ENCODE assay signal across 8 cellular contexts in the genomic region with DNA sequence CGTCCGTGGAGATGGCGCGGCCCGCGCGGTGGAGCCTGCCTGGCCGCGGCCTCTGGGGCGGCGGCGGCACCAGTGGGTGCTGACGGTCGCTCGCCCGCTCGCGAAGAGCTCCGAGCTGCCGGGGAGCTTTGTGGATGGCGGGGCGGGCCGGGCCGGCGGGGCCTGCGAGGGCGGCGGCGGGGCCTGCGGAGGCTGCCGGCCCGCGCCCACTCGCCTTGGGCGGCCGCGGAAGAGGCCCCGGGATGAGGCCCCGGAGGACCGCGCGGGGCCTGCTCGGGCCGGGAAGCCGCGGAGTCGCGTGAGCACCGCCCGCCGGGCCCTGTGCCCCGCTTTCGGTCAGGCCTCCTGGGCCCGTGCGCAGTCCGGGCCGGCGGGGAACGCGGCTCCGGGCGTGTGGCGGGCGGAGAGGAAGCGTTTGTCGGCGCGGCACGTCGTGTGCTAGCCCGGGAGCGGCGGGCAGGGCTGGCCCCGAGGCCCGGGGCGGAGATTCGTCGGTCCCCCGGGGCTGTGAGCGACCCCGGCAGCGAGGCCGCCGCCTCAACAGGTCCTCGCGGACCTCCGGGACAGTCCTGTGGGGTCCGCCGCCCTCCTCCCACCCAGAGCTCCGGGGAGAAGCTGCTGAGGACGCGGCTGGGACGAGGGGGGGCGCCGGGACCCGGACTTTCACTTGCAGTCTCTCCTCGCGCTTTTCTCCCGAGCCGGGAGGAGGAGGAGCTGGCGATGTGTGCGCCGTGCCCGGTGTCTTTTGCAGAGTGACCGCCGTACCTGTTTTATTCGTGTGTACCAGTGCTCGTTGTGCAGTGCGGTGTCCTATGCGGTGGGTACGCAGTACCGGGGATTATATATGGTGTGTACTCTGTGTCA. TPM values are rescaled to one million over a fixed set of nuclear protein-coding genes. Genes with fewer than 3 reads are reported as not detected.
DNase-seq lines count a peak whose midpoint lies in the region; ATAC-seq and TF ChIP-seq lines count a peak whose summit lies in the region.

No MANE protein-coding gene starts in this region.

- H3K4me2 ChIP-seq in DOHH2 (ENCODE audit: low read length), result peak overlapping the region; percentile 69

- in situ Hi-C loops in astrocyte of the cerebellum (cut with HindIII; ENCODE audit: low sequenced_read_pairs), result no loop called here

- no peaks in the 10 kb centered on the region for H3K79me2 ChIP-seq in DOHH2 (ENCODE audit: control insufficient read depth, low read length)

- H3K9me2 ChIP-seq in DOHH2 (replicated peaks; ENCODE audit: control insufficient read depth, low read length), result no peaks in the 10 kb centered on the region

- intact Hi-C loops in sciatic nerve (cut with DNase I), result no loop called here

- H3K36me3 Mint-ChIP-seq in T-helper 2 cell treated with Interferon-gamma antibody and Interleukin-4, amounts not matched to agents 5 μg/mL and 100 μg/mL, for 36 hours (ENCODE audit: low read depth), result no peaks in the 10 kb centered on the region

- ATAC-seq in GM21423 (IDR thresholded peaks at IDR 0.05; ENCODE audit: unreplicated experiment) (peak; percentile 30), sciatic nerve (peak; percentile 76)

- peaks cover 7% of the 10 kb centered on the region for H3K4me1 ChIP-seq in DOHH2 (ENCODE audit: control insufficient read depth, low read length)
- peaks cover 23% of the 10 kb centered on the region for H3K4me1 ChIP-seq in HUES64 (ENCODE audit: insufficient read depth, low read length)

- TF ChIP-seq CTCF in DOHH2 (IDR thresholded peaks at IDR 0.05; ENCODE audit: low read depth, low read length, poor library complexity, severe bottlenecking), result no peak
- no peak for TF ChIP-seq CTCF in astrocyte of the cerebellum (IDR thresholded peaks at IDR 0.05; ENCODE audit: low read depth, low read length, missing control alignments)

- no peaks in the 10 kb centered on the region for H4K20me1 ChIP-seq in DOHH2 (ENCODE audit: control insufficient read depth, insufficient read depth, low read depth, low read length)

- H3K27ac ChIP-seq in DOHH2 (ENCODE audit: low read depth, low read length) (no peak overlapping the region), HUES64 (ENCODE audit: low read depth, low read length) (peak overlapping the region; percentile 35)

- H3K4me3 ChIP-seq in DOHH2 (ENCODE audit: low read length) (peak overlapping the region; percentile 56), HUES64 (ENCODE audit: low read length) (peak overlapping the region; percentile 73), astrocyte of the cerebellum (ENCODE audit: low read depth, low read length) (peak overlapping the region; percentile 67)

- H3K27me3 ChIP-seq in DOHH2 (ENCODE audit: control insufficient read depth, low read length), result peaks cover 68% of the 10 kb centered on the region
- H3K27me3 ChIP-seq in HUES64 (ENCODE audit: insufficient read depth, low read length), result peaks cover 25% of the 10 kb centered on the region

- peak overlapping the region; percentile 87 for H3K27ac Mint-ChIP-seq in T-helper 2 cell treated with Interferon-gamma antibody and Interleukin-4, amounts not matched to agents 5 μg/mL and 100 μg/mL, for 36 hours

- peak; percentile 58 for DNase-seq in T-helper 2 cell treated with Interferon-gamma antibody and Interleukin-4, amounts not matched to agents 5 μg/mL and 100 μg/mL, for 36 hours (ENCODE audit: low spot score)
- no peak for DNase-seq in astrocyte of the cerebellum (ENCODE audit: low read depth)
- peak in 39 of 51 donors; percentile 9 to 73 (median 43) for DNase-seq in hypothalamus (lab: John Stamatoyannopoulos, UW)
- peak; percentile 86 for DNase-seq in sciatic nerve (ENCODE audit: low spot score)
- no peak for DNase-seq in NCI-H1930 (lab: John Stamatoyannopoulos, UW)

- under 1% methylated on average over 112 of the region's 112 CpGs for WGBS in HUES64

- H3F3A ChIP-seq in DOHH2 (ENCODE audit: control insufficient read depth, insufficient read depth), result no peaks in the 10 kb centered on the region

- H3K9me3 Mint-ChIP-seq in T-helper 2 cell treated with Interferon-gamma antibody and Interleukin-4, amounts not matched to agents 5 μg/mL and 100 μg/mL, for 36 hours, result no peaks in the 10 kb centered on the region

- peaks cover 30% of the 10 kb centered on the region for H3K4me1 Mint-ChIP-seq in T-helper 2 cell treated with Interferon-gamma antibody and Interleukin-4, amounts not matched to agents 5 μg/mL and 100 μg/mL, for 36 hours (ENCODE audit: low read depth)

- H3K4me3 Mint-ChIP-seq in T-helper 2 cell treated with Interferon-gamma antibody and Interleukin-4, amounts not matched to agents 5 μg/mL and 100 μg/mL, for 36 hours, result peak overlapping the region; percentile 91

- H3K27me3 Mint-ChIP-seq in T-helper 2 cell treated with Interferon-gamma antibody and Interleukin-4, amounts not matched to agents 5 μg/mL and 100 μg/mL, for 36 hours (ENCODE audit: low read depth), result peaks cover 2% of the 10 kb centered on the region

- 0 out of 2 replicates have a peak, but pooled peaks cover 4% of the 10 kb centered on the region for H3K9me3 ChIP-seq in DOHH2 (ENCODE audit: control insufficient read depth, insufficient read depth, low read length)
- no peaks in the 10 kb centered on the region for H3K9me3 ChIP-seq in HUES64 (ENCODE audit: insufficient read depth, low read depth, low read length)

- H3K9ac ChIP-seq in HUES64 (ENCODE audit: low read depth, low read length), result peak overlapping the region; percentile 96

- H3K36me3 ChIP-seq in DOHH2 (ENCODE audit: control insufficient read depth, low read length), result no peaks in the 10 kb centered on the region
- no peaks in the 10 kb centered on the region for H3K36me3 ChIP-seq in HUES64 (ENCODE audit: insufficient read depth, low read length)

RNA-seq across cellular contexts. Expression of a gene that starts 0.6 kb away (rescaled TPM):
- 20.4 TPM for polyA plus RNA-seq in HUES64 (2013, experiment 1 of 2)
- polyA plus RNA-seq in HUES64 (2013, experiment 2 of 2), result 20.0 TPM
- 106 TPM for total RNA-seq in sciatic nerve

Comparison
In these comparisons a context has a peak if more than half of its experiments do, and no peak if none do; other contexts are left out.
1. DNase-seq: peak in T-helper 2 cell treated with Interferon-gamma antibody and Interleukin-4, amounts not matched to agents 5 μg/mL and 100 μg/mL, for 36 hours (single experiment), hypothalamus (39 of 51) and sciatic nerve (single experiment); none in astrocyte of the cerebellum (single experiment) and NCI-H1930 (0 of 2).
2. Peak in every context shown above with its lines, with median percentiles within 50 percentile points of each other: H3K4me3 ChIP-seq.